In genomic region chr10:87659571-87660483, GRCh38 we compare ENCODE assay signal across 8 cellular contexts. TPM values are rescaled to one million over a fixed set of nuclear protein-coding genes. Genes with fewer than 3 reads are reported as not detected.
DNase-seq lines count a peak whose midpoint lies in the region; ATAC-seq and TF ChIP-seq lines count a peak whose summit lies in the region.

TSS of gene PAPSS2 (plus strand) at chr10:87659878. CDS start at chr10:87659982, 104 bp downstream.

- CTCF ChIA-PET in HEK293T (lab: Yijun Ruan, JAX) = interaction anchor here (1.0 kb wide), 1 partner anchor 75 kb away, joined by 3 read pairs; no protein-coding TSS in a partner anchor

- no peaks in the 10 kb centered on the region for H3F3A ChIP-seq in SU-DHL-6 (ENCODE audit: insufficient read depth)

- H3K36me3 ChIP-seq in SU-DHL-6 (ENCODE audit: low read length) = no peaks in the 10 kb centered on the region
- H3K36me3 ChIP-seq in kidney epithelial cell (ENCODE audit: control insufficient read depth, insufficient read depth, low read length) = no peaks in the 10 kb centered on the region

- H4K20me1 ChIP-seq in SU-DHL-6 (ENCODE audit: low read depth, low read length) = no peaks in the 10 kb centered on the region

- H2AFZ ChIP-seq in SU-DHL-6 (ENCODE audit: low read depth, low read length, severe bottlenecking) = peak within 1 kb of the TSS; percentile 29

- no peaks in the 10 kb centered on the region for H3K9me3 ChIP-seq in SU-DHL-6 (ENCODE audit: insufficient read depth, low read length)

- POLR2A ChIA-PET in HEK293T (lab: Yijun Ruan, JAX) = interaction anchor here (0.8 to 1.4 kb wide), 6 partner anchors 25 to 160 kb away, joined by 3 to 5 read pairs (median 3); no protein-coding TSS in a partner anchor

- TF ChIP-seq CTCF in SU-DHL-6 (IDR thresholded peaks at IDR 0.05; ENCODE audit: insufficient read depth, low read length, poor library complexity, severe bottlenecking) (no peak), choroid plexus epithelial cell (conservative IDR thresholded peaks at IDR 0.05; ENCODE audit: low read depth, low read length) (peak; percentile 34), kidney epithelial cell (IDR thresholded peaks at IDR 0.05; ENCODE audit: insufficient read depth, low read length, poor library complexity, severe bottlenecking) (peak; percentile 7)

- no peak within 1 kb of the TSS for H3K27ac ChIP-seq in SU-DHL-6 (ENCODE audit: low read depth, low read length)

- H3K4me3 ChIP-seq in SU-DHL-6 (ENCODE audit: insufficient read depth, low read length, poor library complexity, severe bottlenecking) (peak within 1 kb of the TSS; percentile 40), choroid plexus epithelial cell (ENCODE audit: low read depth, low read length) (peak within 1 kb of the TSS; percentile 88), kidney epithelial cell (ENCODE audit: low read depth, low read length) (peak within 1 kb of the TSS; percentile 73)

- DNase-seq in CMK (ENCODE audit: low read depth) (peak; percentile 26), HEK293T (ENCODE audit: extremely low spot score) (peak; percentile 33), choroid plexus epithelial cell (ENCODE audit: low read depth) (peak; percentile 79), kidney epithelial cell (ENCODE audit: low read depth) (no peak)
- DNase-seq in stimulated activated CD4-positive, alpha-beta T cell treated with anti-CD3 and anti-CD28 coated beads, Interleukin-12 subunit alpha, Interleukin-12 subunit beta, amount 100 ng/mL, for 4 hours = peak; percentile 18

- ATAC-seq in HG02970 (IDR thresholded peaks at IDR 0.05; ENCODE audit: low FRiP score, unreplicated experiment) (no peak), GM19035 (IDR thresholded peaks at IDR 0.05; ENCODE audit: unreplicated experiment) (no peak)

- no peaks in the 10 kb centered on the region for H3K9me2 ChIP-seq in SU-DHL-6 (replicated peaks; ENCODE audit: insufficient read depth, low read length)

- H3K27me3 ChIP-seq in SU-DHL-6 (ENCODE audit: low read length) = no peaks in the 10 kb centered on the region
- no peaks in the 10 kb centered on the region for H3K27me3 ChIP-seq in kidney epithelial cell (ENCODE audit: control insufficient read depth, insufficient read depth, low read length)

- no peaks in the 10 kb centered on the region for H3K79me2 ChIP-seq in SU-DHL-6 (ENCODE audit: insufficient read depth, low read length)

- peak within 1 kb of the TSS; percentile 23; the same call in 1 of the 2 replicates for H3K9ac ChIP-seq in SU-DHL-6 (ENCODE audit: low read length)

- H3K4me2 ChIP-seq in SU-DHL-6 (ENCODE audit: low read depth, low read length, poor library complexity, severe bottlenecking) = peak within 1 kb of the TSS; percentile 51

TF ChIP-seq in HEK293T, 16 proteins besides CTCF, POLR2A, EP300 and RAD21:
- TF ChIP-seq L3MBTL2 (conservative IDR thresholded peaks at IDR 0.05) = peak; percentile 11; the same call in 1 of the 2 replicates
- TF ChIP-seq ZNF384 (IDR thresholded peaks at IDR 0.05) = no peak
TF ChIP-seq in HEK293T: peak in this region for 1.

RNA-seq across cellular contexts. Expression of gene PAPSS2, which starts in this region (rescaled TPM):
- 11.4 TPM in 2 replicates for total RNA-seq in kidney epithelial cell
